ENCODE assay signal across 8 cellular contexts in the genomic region with DNA sequence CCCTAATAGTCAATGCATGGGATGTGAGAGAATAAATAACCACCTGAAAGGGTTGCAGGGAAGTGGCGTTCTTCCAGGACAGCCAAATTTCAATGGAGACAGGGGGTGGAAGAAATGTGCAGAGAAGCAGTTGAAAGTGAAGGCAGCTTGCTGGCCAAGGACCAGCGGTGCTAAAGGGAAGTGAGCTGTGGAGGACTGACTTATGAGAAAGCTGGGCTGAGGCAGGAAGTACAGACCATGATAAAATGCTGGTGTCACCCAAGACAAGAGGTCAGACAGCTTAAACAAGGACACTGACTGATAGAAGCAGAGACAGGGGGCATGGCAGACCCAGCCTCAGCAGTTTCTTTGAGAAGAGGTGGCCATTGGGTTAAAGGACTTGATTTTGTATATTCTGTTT.
A peak's percentile ranks its signal among the peaks of the same experiment; 100 is the strongest.
DNase-seq lines count a peak whose midpoint lies in the region; ATAC-seq and TF ChIP-seq lines count a peak whose summit lies in the region.

No MANE protein-coding gene starts in this region.

- CTCF ChIA-PET in GM10248 (lab: Yijun Ruan, JAX) = interaction anchor here (0.8 to 4.2 kb wide), 35 partner anchors 8 to 401 kb away, joined by 3 to 24 read pairs (median 4); partner anchors contain the start of gene DNMT3A

- H3K9me3 Mint-ChIP-seq in HFFc6 = no peaks in the 10 kb centered on the region

- TF ChIP-seq CTCF in GM10248 (IDR thresholded peaks at IDR 0.05; ENCODE audit: control extremely low read depth, extremely low read depth, low read depth, missing control alignments) = no peak
- TF ChIP-seq CTCF in HFFc6 (IDR thresholded peaks at IDR 0.05) = no peak

- DNase-seq in GM10248 (ENCODE audit: extremely low spot score) (peak; percentile 66), NOMO-1 (lab: John Stamatoyannopoulos, UW; ENCODE audit: unreplicated experiment in 2 of 2) (peak; percentile 70 to 87), kidney tubule cell (ENCODE audit: low spot score) (peak; percentile 46), islet precursor cell (no peak), HFFc6 (no peak)
- no peak for DNase-seq in activated CD4-positive, CD25-positive, alpha-beta regulatory T cell (lab: John Stamatoyannopoulos, UW)
- no peak for DNase-seq in stimulated activated CD4-positive, alpha-beta T cell treated with anti-CD3 and anti-CD28 coated beads, Interleukin-4, amount 100 ng/mL, for 24 hours

- H3K4me3 Mint-ChIP-seq in HFFc6 = no peak overlapping the region

- H3K27ac Mint-ChIP-seq in HFFc6 = no peak overlapping the region

- ATAC-seq in GM21576 (IDR thresholded peaks at IDR 0.05; ENCODE audit: unreplicated experiment) = peak; percentile 69

- POLR2A ChIA-PET in GM10248 (lab: Yijun Ruan, JAX) = interaction anchor here (0.6 kb wide), 1 partner anchor 415 kb away, joined by 8 read pairs; no protein-coding TSS in a partner anchor

- no peaks in the 10 kb centered on the region for H3K36me3 Mint-ChIP-seq in HFFc6 (ENCODE audit: low read depth)

- H3K4me1 Mint-ChIP-seq in HFFc6 (ENCODE audit: low read depth) = peaks cover 8% of the 10 kb centered on the region; the same call in 1 of the 2 replicates

- H3K27me3 Mint-ChIP-seq in HFFc6 (ENCODE audit: insufficient read depth) = peaks cover 5% of the 10 kb centered on the region

Comparison
In these comparisons a context has a peak if more than half of its experiments do, and no peak if none do; other contexts are left out.
1. DNase-seq: peak in GM10248 (single experiment), NOMO-1 (2 of 2) and kidney tubule cell (single experiment); none in islet precursor cell (single experiment), activated CD4-positive, CD25-positive, alpha-beta regulatory T cell (0 of 4), HFFc6 (single experiment) and stimulated activated CD4-positive, alpha-beta T cell treated with anti-CD3 and anti-CD28 coated beads, Interleukin-4, amount 100 ng/mL, for 24 hours (single experiment).